8 cellular contexts compared by ENCODE assay signal in genomic region chr7:102993532-102994029, GRCh38.
DNase-seq lines count a peak whose midpoint lies in the region; TF ChIP-seq lines count a peak whose summit lies in the region.

No MANE protein-coding gene starts in this region.

- H3K4me3 Mint-ChIP-seq in T-helper 2 cell treated with Interferon-gamma antibody and Interleukin-4, amounts not matched to agents 5 μg/mL and 100 μg/mL, for 36 hours: no peak overlapping the region

- H3K9ac ChIP-seq in Karpas-422 (ENCODE audit: low read length): no peak overlapping the region

- no peak overlapping the region for H3K4me2 ChIP-seq in Karpas-422 (ENCODE audit: low read depth, low read length, poor library complexity, severe bottlenecking)

- H3K27me3 Mint-ChIP-seq in T-helper 2 cell treated with Interferon-gamma antibody and Interleukin-4, amounts not matched to agents 5 μg/mL and 100 μg/mL, for 36 hours (ENCODE audit: low read depth): no peaks in the 10 kb centered on the region

- H3K27ac Mint-ChIP-seq in T-helper 2 cell treated with Interferon-gamma antibody and Interleukin-4, amounts not matched to agents 5 μg/mL and 100 μg/mL, for 36 hours: no peak overlapping the region

- no peaks in the 10 kb centered on the region for H3K36me3 Mint-ChIP-seq in T-helper 2 cell treated with Interferon-gamma antibody and Interleukin-4, amounts not matched to agents 5 μg/mL and 100 μg/mL, for 36 hours (ENCODE audit: low read depth)

- H3K36me3 ChIP-seq in Karpas-422 (ENCODE audit: insufficient read depth, low read length): no peaks in the 10 kb centered on the region

- H3K9me3 Mint-ChIP-seq in T-helper 2 cell treated with Interferon-gamma antibody and Interleukin-4, amounts not matched to agents 5 μg/mL and 100 μg/mL, for 36 hours: no peaks in the 10 kb centered on the region

- DNase-seq in GM03348 (ENCODE audit: low spot score): peak; percentile 36
- DNase-seq in RPMI7951 (ENCODE audit: low read depth): peak; percentile 72
- DNase-seq in fibroblast of villous mesenchyme (ENCODE audit: low read depth): peak; percentile 88
- peak; percentile 13 for DNase-seq in smooth muscle cell of the brain vasculature (ENCODE audit: low read depth, low spot score)
- DNase-seq in NCI-H1930 (lab: John Stamatoyannopoulos, UW): no peak
- DNase-seq in Karpas-422: no peak
- no peak for DNase-seq in T-helper 2 cell treated with Interferon-gamma antibody and Interleukin-4, amounts not matched to agents 5 μg/mL and 100 μg/mL, for 36 hours (ENCODE audit: low spot score)
- no peak for DNase-seq in NCI-H2107 treated with DMSO at 0.1 percent for 48 hours (lab: John Stamatoyannopoulos, UW; ENCODE audit: unreplicated experiment)

- TF ChIP-seq CTCF in fibroblast of villous mesenchyme (IDR thresholded peaks at IDR 0.05; ENCODE audit: insufficient read depth, low read depth, low read length): no peak

- H2AFZ ChIP-seq in Karpas-422 (ENCODE audit: low read length): no peak overlapping the region

- no peaks in the 10 kb centered on the region for H3K9me2 ChIP-seq in Karpas-422 (replicated peaks; ENCODE audit: insufficient read depth, low read length)

- no peak overlapping the region for H3K27ac ChIP-seq in Karpas-422 (ENCODE audit: low read length)

- H3K27me3 ChIP-seq in Karpas-422 (ENCODE audit: low read length): no peaks in the 10 kb centered on the region

- H3K4me1 Mint-ChIP-seq in T-helper 2 cell treated with Interferon-gamma antibody and Interleukin-4, amounts not matched to agents 5 μg/mL and 100 μg/mL, for 36 hours (ENCODE audit: low read depth): no peaks in the 10 kb centered on the region

- H3K4me1 ChIP-seq in Karpas-422 (ENCODE audit: low read length): no peaks in the 10 kb centered on the region

- no peak overlapping the region for H3K4me3 ChIP-seq in fibroblast of villous mesenchyme (ENCODE audit: low read depth, low read length)
- H3K4me3 ChIP-seq in Karpas-422 (ENCODE audit: low read length): no peak overlapping the region

- H3K79me2 ChIP-seq in Karpas-422 (ENCODE audit: low read length): no peaks in the 10 kb centered on the region

- H3K9me3 ChIP-seq in Karpas-422 (ENCODE audit: low read length): no peaks in the 10 kb centered on the region

- no peaks in the 10 kb centered on the region for H4K20me1 ChIP-seq in Karpas-422 (ENCODE audit: insufficient read depth, low read depth, low read length)

Comparison
In these comparisons a context has a peak if more than half of its experiments do, and no peak if none do; other contexts are left out.
1. DNase-seq: peak in GM03348 (single experiment), RPMI7951 (single experiment), fibroblast of villous mesenchyme (single experiment) and smooth muscle cell of the brain vasculature (single experiment); none in NCI-H1930 (0 of 2), Karpas-422 (single experiment), T-helper 2 cell treated with Interferon-gamma antibody and Interleukin-4, amounts not matched to agents 5 μg/mL and 100 μg/mL, for 36 hours (single experiment) and NCI-H2107 treated with DMSO at 0.1 percent for 48 hours (single experiment).